12 cellular contexts compared by ENCODE assay signal in genomic region chr12:40158592-40159111, GRCh38. TPM values are rescaled to one million over a fixed set of nuclear protein-coding genes. Genes with fewer than 3 reads are reported as not detected.
DNase-seq lines count a peak whose midpoint lies in the region; ATAC-seq and TF ChIP-seq lines count a peak whose summit lies in the region.
"Had no signal": no experiment of that assay in that cellular context is flagged by ENCODE, and none has a peak within 500 bp of the region (broad histone marks: within the 10 kb centered on the region; RNA-seq: fewer than 3 reads in every experiment).

No MANE protein-coding gene starts in this region.

- intact Hi-C loops in MCF 10A (cut with micrococcal nuclease), result no loop called here
- intact Hi-C loops in thyroid gland (cut with DNase I), result loop anchor here (10.0 kb wide), 1 partner anchor 66 kb away; the partner anchor contains the start of gene LRRK2
- intact Hi-C loops in activated CD8-positive, alpha-beta T cell treated with anti-CD3 and anti-CD28 coated beads for 36 hours (cut with micrococcal nuclease), result loop anchor here (10.0 kb wide), 1 partner anchor 766 kb away; no protein-coding TSS in a partner anchor

- peaks cover 21% of the 10 kb centered on the region for H3K4me1 Mint-ChIP-seq in MCF 10A (ENCODE audit: insufficient read depth, unreplicated experiment)
- peaks cover 0 to 2% of the 10 kb centered on the region in 2 donors for H3K4me1 Mint-ChIP-seq in effector memory CD8-positive, alpha-beta T cell (ENCODE audit: low read depth in 2 of 2)
- peaks cover 5% of the 10 kb centered on the region for H3K4me1 Mint-ChIP-seq in activated CD8-positive, alpha-beta T cell treated with anti-CD3 and anti-CD28 coated beads for 36 hours (ENCODE audit: low read depth)

- no peak overlapping the region for H3K4me3 ChIP-seq in thyroid gland (replicated peaks in 1 of 3)
- H3K4me3 ChIP-seq: thoracic aorta had no signal

- 33 to 100% methylated on average over 1 of the region's 1 CpG for WGBS in thyroid gland, 2 donors

- POLR2A ChIA-PET in MCF 10A (lab: Yijun Ruan, JAX), result interaction anchor here (0.6 to 4.8 kb wide), 27 partner anchors 9 to 157 kb away, joined by 3 to 52 read pairs (median 5); partner anchors contain the start of genes LRRK2 and SLC2A13
- POLR2A ChIA-PET in activated CD8-positive, alpha-beta T cell treated with anti-CD3 and anti-CD28 coated beads for 36 hours (lab: Charles Lee), result no interaction called here

- H3K4me3 Mint-ChIP-seq in MCF 10A (ENCODE audit: unreplicated experiment), result peak overlapping the region; percentile 56
- H3K4me3 Mint-ChIP-seq in effector memory CD8-positive, alpha-beta T cell, result no peak overlapping the region
- H3K4me3 Mint-ChIP-seq in activated CD8-positive, alpha-beta T cell treated with anti-CD3 and anti-CD28 coated beads for 36 hours, result no peak overlapping the region
- H3K4me3 Mint-ChIP-seq: activated naive CD4-positive, alpha-beta T cell treated with anti-CD3 and anti-CD28 coated beads for 36 hours had no signal

- no peaks in the 10 kb centered on the region for H3K27me3 ChIP-seq in thyroid gland

- peaks cover 0 to 5% of the 10 kb centered on the region in 2 donors for H3K4me1 ChIP-seq in thyroid gland

- no peaks in the 10 kb centered on the region for H3K36me3 ChIP-seq in thyroid gland
- H3K36me3 ChIP-seq: thoracic aorta had no signal

- TF ChIP-seq CTCF in MCF 10A (IDR thresholded peaks at IDR 0.05; ENCODE audit: unreplicated experiment), result no peak
- no peak for TF ChIP-seq CTCF in thyroid gland (IDR thresholded peaks at IDR 0.05)
- TF ChIP-seq CTCF in activated CD8-positive, alpha-beta T cell treated with anti-CD3 and anti-CD28 coated beads for 36 hours (IDR thresholded peaks at IDR 0.05), result no peak

- H3K9me3 Mint-ChIP-seq in MCF 10A (ENCODE audit: unreplicated experiment), result no peaks in the 10 kb centered on the region
- no peaks in the 10 kb centered on the region for H3K9me3 Mint-ChIP-seq in effector memory CD8-positive, alpha-beta T cell
- peaks cover 8% of the 10 kb centered on the region for H3K9me3 Mint-ChIP-seq in activated CD8-positive, alpha-beta T cell treated with anti-CD3 and anti-CD28 coated beads for 36 hours

- no peak for TF ChIP-seq POLR2A in thyroid gland (IDR thresholded peaks at IDR 0.05)

- H3K36me3 Mint-ChIP-seq in MCF 10A (ENCODE audit: insufficient read depth, unreplicated experiment), result no peaks in the 10 kb centered on the region
- no peaks in the 10 kb centered on the region for H3K36me3 Mint-ChIP-seq in effector memory CD8-positive, alpha-beta T cell (ENCODE audit: insufficient read depth)
- H3K36me3 Mint-ChIP-seq in activated CD8-positive, alpha-beta T cell treated with anti-CD3 and anti-CD28 coated beads for 36 hours (ENCODE audit: low read depth), result peaks cover 1% of the 10 kb centered on the region

- CTCF ChIA-PET in MCF 10A (lab: Yijun Ruan, JAX), result interaction anchor here (0.7 to 11.3 kb wide), 12 partner anchors 25 to 166 kb away, joined by 3 to 177 read pairs (median 3); partner anchors contain the start of gene LRRK2
- CTCF ChIA-PET in activated CD8-positive, alpha-beta T cell treated with anti-CD3 and anti-CD28 coated beads for 36 hours (lab: Charles Lee), result interaction anchor here (1.0 kb wide), 1 partner anchor 52 kb away, joined by 3 read pairs; no protein-coding TSS in a partner anchor

- H3K27me3 Mint-ChIP-seq in MCF 10A (ENCODE audit: insufficient read depth, unreplicated experiment), result no peaks in the 10 kb centered on the region
- H3K27me3 Mint-ChIP-seq in effector memory CD8-positive, alpha-beta T cell, result no peaks in the 10 kb centered on the region
- peaks cover 2% of the 10 kb centered on the region for H3K27me3 Mint-ChIP-seq in activated CD8-positive, alpha-beta T cell treated with anti-CD3 and anti-CD28 coated beads for 36 hours
- H3K27me3 Mint-ChIP-seq: IgD-negative memory B cell had no signal

- peak overlapping the region in 1 of 3 donors; percentile 32 for H3K27ac ChIP-seq in thyroid gland
- H3K27ac ChIP-seq: 22Rv1, thoracic aorta had no signal

- no TSS peak for BruUV-seq in MCF 10A (replicated peaks; lab: Mats Ljungman, UMichigan)

- peak overlapping the region; percentile 90 for H3K27ac Mint-ChIP-seq in MCF 10A (ENCODE audit: low read depth, unreplicated experiment)
- H3K27ac Mint-ChIP-seq in effector memory CD8-positive, alpha-beta T cell, result no peak overlapping the region
- H3K27ac Mint-ChIP-seq in activated CD8-positive, alpha-beta T cell treated with anti-CD3 and anti-CD28 coated beads for 36 hours, result no peak overlapping the region
- H3K27ac Mint-ChIP-seq: activated naive CD4-positive, alpha-beta T cell treated with anti-CD3 and anti-CD28 coated beads for 36 hours had no signal

- ATAC-seq in HG03469 (IDR thresholded peaks at IDR 0.05; ENCODE audit: unreplicated experiment), result peak; percentile 45
- no peak for ATAC-seq in effector memory CD8-positive, alpha-beta T cell (replicated peaks)
- ATAC-seq in activated CD8-positive, alpha-beta T cell treated with anti-CD3 and anti-CD28 coated beads for 36 hours, result no peak

- H3K9me3 ChIP-seq in thyroid gland, result no peaks in the 10 kb centered on the region
- H3K9me3 ChIP-seq: thoracic aorta had no signal

- DNase-seq in DMS153 (lab: John Stamatoyannopoulos, UW) (peak; percentile 34), DMS153 treated with DMSO at 0.1 percent for 48 hours (lab: John Stamatoyannopoulos, UW; ENCODE audit: unreplicated experiment) (no peak), MCF 10A (ENCODE audit: unreplicated experiment) (peak; percentile 94), thyroid gland (peak; percentile 6 to 30)
- no peak for DNase-seq in effector memory CD8-positive, alpha-beta T cell
- DNase-seq in activated CD8-positive, alpha-beta T cell treated with anti-CD3 and anti-CD28 coated beads for 36 hours, result no peak
- DNase-seq in effector CD4-positive, alpha-beta T cell, result no peak
- DNase-seq: activated naive CD4-positive, alpha-beta T cell treated with anti-CD3 and anti-CD28 coated beads for 36 hours had no signal

RNA-seq across cellular contexts. Expression of gene SLC2A13, which starts 52.8 kb away (rescaled TPM):
- total RNA-seq in MCF 10A (2022) (1.7 and 2.0 TPM in 2 replicates), thyroid gland (10 to 100 TPM in 2 of 4 donors, 1 to 10 TPM in 2; 9.8 to 21.3 (median 10.0) TPM)
- 1 to 10 TPM; 9.0 to 9.3 TPM for total RNA-seq in activated CD8-positive, alpha-beta T cell treated with anti-CD3 and anti-CD28 coated beads for 36 hours

Comparison
In these comparisons a context has a peak if more than half of its experiments do, and no peak if none do; other contexts are left out.
1. DNase-seq: peak in DMS153 (single experiment), MCF 10A (single experiment) and thyroid gland (2 of 2); none in DMS153 treated with DMSO at 0.1 percent for 48 hours (single experiment), effector memory CD8-positive, alpha-beta T cell (0 of 3), activated CD8-positive, alpha-beta T cell treated with anti-CD3 and anti-CD28 coated beads for 36 hours (single experiment) and effector CD4-positive, alpha-beta T cell (single experiment).